Comparison of ENCODE assay signal across 12 cellular contexts in genomic region chr13:40961224-40961623, GRCh38. TPM values are rescaled to one million over a fixed set of nuclear protein-coding genes. Genes with fewer than 3 reads are reported as not detected.
A peak's percentile ranks its signal among the peaks of the same experiment; 100 is the strongest.
DNase-seq lines count a peak whose midpoint lies in the region; ATAC-seq and TF ChIP-seq lines count a peak whose summit lies in the region.
"Had no signal": no experiment of that assay in that cellular context is flagged by ENCODE, and none has a peak within 500 bp of the region (broad histone marks: within the 10 kb centered on the region; RNA-seq: fewer than 3 reads in every experiment).

No MANE protein-coding gene starts in this region.

- TF ChIP-seq CTCF in tibial nerve (IDR thresholded peaks at IDR 0.05) = no peak

- H3K27ac ChIP-seq in tibial nerve = peak overlapping the region in 1 of 4 donors; percentile 18
- H3K27ac ChIP-seq: coronary artery had no signal

- no peaks in the 10 kb centered on the region for H3K9me3 ChIP-seq in tibial nerve

- peak overlapping the region; percentile 3 for H3K27ac Mint-ChIP-seq in activated naive CD4-positive, alpha-beta T cell treated with anti-CD3 and anti-CD28 coated beads, Interleukin-2, amount 10 ng/mL, durations not matched to agents 7 days and 5 days
- peak overlapping the region; percentile 77 for H3K27ac Mint-ChIP-seq in activated T-helper 2 cell treated with anti-CD3 and anti-CD28 coated beads, Interferon-gamma antibody, Interleukin-2, Interleukin-4, amounts not matched to agents 10 μg/mL and 5 μg/mL and 100 μg/mL, durations not matched to agents 14 hours and 24 hours and 36 hours
- H3K27ac Mint-ChIP-seq in stimulated activated naive B cell treated with anti-CD40 and anti-IgM and Interleukin-4, amounts not matched to agents 10 μg/mL and 1 μg/mL and 100 μg/mL, for 72 hours = peak overlapping the region; percentile 89

- no peak overlapping the region for H3K4me3 Mint-ChIP-seq in activated naive CD4-positive, alpha-beta T cell treated with anti-CD3 and anti-CD28 coated beads, Interleukin-2, amount 10 ng/mL, durations not matched to agents 7 days and 5 days
- no peak overlapping the region for H3K4me3 Mint-ChIP-seq in activated T-helper 2 cell treated with anti-CD3 and anti-CD28 coated beads, Interferon-gamma antibody, Interleukin-2, Interleukin-4, amounts not matched to agents 10 μg/mL and 5 μg/mL and 100 μg/mL, durations not matched to agents 14 hours and 24 hours and 36 hours (ENCODE audit: low read depth)
- peak overlapping the region; percentile 67 to 73 for H3K4me3 Mint-ChIP-seq in stimulated activated naive B cell treated with anti-CD40 and anti-IgM and Interleukin-4, amounts not matched to agents 10 μg/mL and 1 μg/mL and 100 μg/mL, for 72 hours
- H3K4me3 Mint-ChIP-seq: neural crest cell had no signal

- 72 to 79% methylated on average over 3 of the region's 3 CpGs for WGBS in tibial nerve, 2 donors

- peaks cover 59% of the 10 kb centered on the region for H3K4me1 Mint-ChIP-seq in activated naive CD4-positive, alpha-beta T cell treated with anti-CD3 and anti-CD28 coated beads, Interleukin-2, amount 10 ng/mL, durations not matched to agents 7 days and 5 days
- H3K4me1 Mint-ChIP-seq in activated T-helper 2 cell treated with anti-CD3 and anti-CD28 coated beads, Interferon-gamma antibody, Interleukin-2, Interleukin-4, amounts not matched to agents 10 μg/mL and 5 μg/mL and 100 μg/mL, durations not matched to agents 14 hours and 24 hours and 36 hours (ENCODE audit: low read depth) = peaks cover 48% of the 10 kb centered on the region
- peaks cover 31 to 65% of the 10 kb centered on the region in 2 donors for H3K4me1 Mint-ChIP-seq in stimulated activated naive B cell treated with anti-CD40 and anti-IgM and Interleukin-4, amounts not matched to agents 10 μg/mL and 1 μg/mL and 100 μg/mL, for 72 hours
- H3K4me1 Mint-ChIP-seq: neural crest cell had no signal

- H3K27me3 ChIP-seq in tibial nerve = no peaks in the 10 kb centered on the region

- H3K4me3 ChIP-seq in tibial nerve = no peak overlapping the region
- H3K4me3 ChIP-seq: coronary artery had no signal

- ATAC-seq in stimulated activated naive B cell treated with anti-CD40 and anti-IgM and Interleukin-4, amounts not matched to agents 10 μg/mL and 1 μg/mL and 100 μg/mL, for 72 hours (replicated peaks) = peak; percentile 64 to 77

- no peak for DNase-seq in activated naive CD4-positive, alpha-beta T cell treated with anti-CD3 and anti-CD28 coated beads, Interleukin-2, amount 10 ng/mL, durations not matched to agents 7 days and 5 days
- no peak for DNase-seq in activated naive CD4-positive, alpha-beta T cell treated with anti-CD3 and anti-CD28 coated beads, Interleukin-2, amount 50 U/mL, for 16 hours
- peak; percentile 55 for DNase-seq in NAMALWA (ENCODE audit: low spot score)
- DNase-seq in activated T-helper 2 cell treated with anti-CD3 and anti-CD28 coated beads, Interferon-gamma antibody, Interleukin-2, Interleukin-4, amounts not matched to agents 10 μg/mL and 5 μg/mL and 100 μg/mL, durations not matched to agents 14 hours and 24 hours and 36 hours (ENCODE audit: low spot score) = no peak
- DNase-seq in stimulated activated naive B cell treated with anti-CD40 and anti-IgM and Interleukin-4, amounts not matched to agents 10 μg/mL and 1 μg/mL and 100 μg/mL, for 72 hours = no peak
- no peak for DNase-seq in NK-92 (lab: John Stamatoyannopoulos, UW; ENCODE audit: unreplicated experiment)
- DNase-seq in tibial nerve (ENCODE audit: low spot score in 2 of 2) = no peak
- DNase-seq in GDM1 (lab: John Stamatoyannopoulos, UW) = no peak
- DNase-seq: NCI-H446 treated with DMSO at 0.1 percent for 48 hours; stimulated activated naive CD4-positive, alpha-beta T cell treated with Interleukin-2 at 50 U/mL for 16 hours had no signal

- CTCF ChIA-PET in activated naive CD4-positive, alpha-beta T cell treated with anti-CD3 and anti-CD28 coated beads, Interleukin-2, amount 10 ng/mL, durations not matched to agents 7 days and 5 days (lab: Charles Lee) = interaction anchor here (1.0 kb wide), 1 partner anchor 40 kb away, joined by 4 read pairs; no protein-coding TSS in a partner anchor

- peaks cover 0 to 19% (median 0%) of the 10 kb centered on the region in 3 donors for H3K36me3 ChIP-seq in tibial nerve

- peaks cover 0 to 60% (median 22%) of the 10 kb centered on the region in 4 donors for H3K4me1 ChIP-seq in tibial nerve

- no peak for TF ChIP-seq POLR2A in tibial nerve (IDR thresholded peaks at IDR 0.05)

- TF ChIP-seq EP300 in tibial nerve (IDR thresholded peaks at IDR 0.05) = no peak

- peaks cover 50% of the 10 kb centered on the region for H3K36me3 Mint-ChIP-seq in activated naive CD4-positive, alpha-beta T cell treated with anti-CD3 and anti-CD28 coated beads, Interleukin-2, amount 10 ng/mL, durations not matched to agents 7 days and 5 days
- H3K36me3 Mint-ChIP-seq in activated T-helper 2 cell treated with anti-CD3 and anti-CD28 coated beads, Interferon-gamma antibody, Interleukin-2, Interleukin-4, amounts not matched to agents 10 μg/mL and 5 μg/mL and 100 μg/mL, durations not matched to agents 14 hours and 24 hours and 36 hours (ENCODE audit: low read depth) = peaks cover 53% of the 10 kb centered on the region
- peaks cover 30 to 48% of the 10 kb centered on the region in 2 donors for H3K36me3 Mint-ChIP-seq in stimulated activated naive B cell treated with anti-CD40 and anti-IgM and Interleukin-4, amounts not matched to agents 10 μg/mL and 1 μg/mL and 100 μg/mL, for 72 hours

- intact Hi-C loops in activated T-helper 2 cell treated with anti-CD3 and anti-CD28 coated beads, Interferon-gamma antibody, Interleukin-2, Interleukin-4, amounts not matched to agents 10 μg/mL and 5 μg/mL and 100 μg/mL, durations not matched to agents 14 hours and 24 hours and 36 hours (cut with micrococcal nuclease) = no loop called here

- H3K9me3 Mint-ChIP-seq in activated naive CD4-positive, alpha-beta T cell treated with anti-CD3 and anti-CD28 coated beads, Interleukin-2, amount 10 ng/mL, durations not matched to agents 7 days and 5 days = no peaks in the 10 kb centered on the region
- no peaks in the 10 kb centered on the region for H3K9me3 Mint-ChIP-seq in activated T-helper 2 cell treated with anti-CD3 and anti-CD28 coated beads, Interferon-gamma antibody, Interleukin-2, Interleukin-4, amounts not matched to agents 10 μg/mL and 5 μg/mL and 100 μg/mL, durations not matched to agents 14 hours and 24 hours and 36 hours
- no peaks in the 10 kb centered on the region for H3K9me3 Mint-ChIP-seq in stimulated activated naive B cell treated with anti-CD40 and anti-IgM and Interleukin-4, amounts not matched to agents 10 μg/mL and 1 μg/mL and 100 μg/mL, for 72 hours

- no peaks in the 10 kb centered on the region for H3K27me3 Mint-ChIP-seq in activated naive CD4-positive, alpha-beta T cell treated with anti-CD3 and anti-CD28 coated beads, Interleukin-2, amount 10 ng/mL, durations not matched to agents 7 days and 5 days
- no peaks in the 10 kb centered on the region for H3K27me3 Mint-ChIP-seq in activated T-helper 2 cell treated with anti-CD3 and anti-CD28 coated beads, Interferon-gamma antibody, Interleukin-2, Interleukin-4, amounts not matched to agents 10 μg/mL and 5 μg/mL and 100 μg/mL, durations not matched to agents 14 hours and 24 hours and 36 hours (ENCODE audit: low read depth)
- H3K27me3 Mint-ChIP-seq in stimulated activated naive B cell treated with anti-CD40 and anti-IgM and Interleukin-4, amounts not matched to agents 10 μg/mL and 1 μg/mL and 100 μg/mL, for 72 hours = no peaks in the 10 kb centered on the region

RNA-seq across cellular contexts. Expression of gene ELF1, which starts 57.9 kb away (rescaled TPM):
- 65.3 and 68.1 TPM in 2 replicates for total RNA-seq in activated T-helper 2 cell treated with anti-CD3 and anti-CD28 coated beads, Interferon-gamma antibody, Interleukin-2, Interleukin-4, amounts not matched to agents 10 μg/mL and 5 μg/mL and 100 μg/mL, durations not matched to agents 14 hours and 24 hours and 36 hours
- 100 to 1,000 TPM in 2 of 4 donors, 10 to 100 TPM in 2; 54.6 to 118 (median 98.6) TPM for total RNA-seq in tibial nerve

Comparison
In these comparisons a context has a peak if more than half of its experiments do, and no peak if none do; other contexts are left out.
1. H3K27ac Mint-ChIP-seq: peak in every context shown above with its lines; median percentile 89 in stimulated activated naive B cell treated with anti-CD40 and anti-IgM and Interleukin-4, amounts not matched to agents 10 μg/mL and 1 μg/mL and 100 μg/mL, for 72 hours; 77 in activated T-helper 2 cell treated with anti-CD3 and anti-CD28 coated beads, Interferon-gamma antibody, Interleukin-2, Interleukin-4, amounts not matched to agents 10 μg/mL and 5 μg/mL and 100 μg/mL, durations not matched to agents 14 hours and 24 hours and 36 hours; 3 in activated naive CD4-positive, alpha-beta T cell treated with anti-CD3 and anti-CD28 coated beads, Interleukin-2, amount 10 ng/mL, durations not matched to agents 7 days and 5 days.
2. H3K4me3 Mint-ChIP-seq: peak in stimulated activated naive B cell treated with anti-CD40 and anti-IgM and Interleukin-4, amounts not matched to agents 10 μg/mL and 1 μg/mL and 100 μg/mL, for 72 hours (2 of 2); none in activated naive CD4-positive, alpha-beta T cell treated with anti-CD3 and anti-CD28 coated beads, Interleukin-2, amount 10 ng/mL, durations not matched to agents 7 days and 5 days (single experiment) and activated T-helper 2 cell treated with anti-CD3 and anti-CD28 coated beads, Interferon-gamma antibody, Interleukin-2, Interleukin-4, amounts not matched to agents 10 μg/mL and 5 μg/mL and 100 μg/mL, durations not matched to agents 14 hours and 24 hours and 36 hours (single experiment).